ENCODE assay signal across 23 cellular contexts in the genomic region with DNA sequence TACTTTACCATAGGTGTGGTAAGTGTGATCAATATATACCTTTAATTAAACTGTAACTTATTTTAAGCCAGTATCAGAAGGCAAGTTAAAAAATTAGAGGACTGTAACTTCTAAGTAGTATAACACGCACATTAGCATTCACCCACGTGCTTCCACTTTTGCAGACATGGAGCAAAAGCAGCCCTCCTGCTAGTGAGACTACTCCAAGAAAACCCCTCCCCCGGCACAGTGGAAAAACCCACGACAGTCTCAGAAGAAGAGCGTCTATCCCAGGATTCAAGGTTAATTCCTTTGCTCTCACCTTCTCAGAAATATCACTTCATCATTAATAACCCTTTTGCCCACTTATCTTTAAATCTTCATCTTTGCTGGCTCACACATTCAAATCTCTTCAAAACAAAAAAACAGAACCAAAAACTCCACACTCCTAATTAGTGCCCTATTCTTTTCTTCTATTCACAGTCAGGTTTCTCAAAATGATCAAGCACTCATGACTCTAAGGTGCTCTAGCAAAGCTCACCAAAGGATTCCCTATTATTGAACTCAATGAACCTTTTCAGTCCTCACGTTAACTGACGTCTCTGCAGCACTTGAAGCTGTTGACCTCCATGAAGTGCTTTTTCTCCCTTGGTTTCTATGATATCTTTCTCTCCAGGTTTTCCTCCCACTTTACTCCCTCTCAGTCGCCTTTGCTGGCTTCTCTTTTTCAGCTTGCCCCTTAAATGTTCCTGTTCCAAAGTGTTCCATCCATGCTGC.
DNase-seq lines count a peak whose midpoint lies in the region; ATAC-seq and TF ChIP-seq lines count a peak whose summit lies in the region.
"Had no signal": no experiment of that assay in that cellular context is flagged by ENCODE, and none has a peak within 500 bp of the region (broad histone marks: within the 10 kb centered on the region; RNA-seq: fewer than 3 reads in every experiment).

No MANE protein-coding gene starts in this region.

- POLR2A ChIA-PET in WTC11 (lab: Charles Lee), result no interaction called here

- TF ChIP-seq CTCF in WTC11 (IDR thresholded peaks at IDR 0.05) (no peak), lower lobe of right lung (IDR thresholded peaks at IDR 0.05) (no peak)

- H3K4me3 Mint-ChIP-seq in WTC11, result no peak overlapping the region
- no peak overlapping the region for H3K4me3 Mint-ChIP-seq in activated T-helper 17 cell treated with anti-CD3 and anti-CD28 coated beads, Interleukin-2, amount 50 U/mL, for 72 hours
- H3K4me3 Mint-ChIP-seq: CD4-positive, CD25-positive, alpha-beta regulatory T cell; T-cell had no signal

- H3K9me3 ChIP-seq in lower lobe of right lung, result no peaks in the 10 kb centered on the region
- H3K9me3 ChIP-seq: BLaER1, SJSA1 had no signal

- peak overlapping the region; percentile 7 for H3K27ac Mint-ChIP-seq in WTC11
- no peak overlapping the region for H3K27ac Mint-ChIP-seq in activated T-helper 17 cell treated with anti-CD3 and anti-CD28 coated beads, Interleukin-2, amount 50 U/mL, for 72 hours
- H3K27ac Mint-ChIP-seq: CD4-positive, CD25-positive, alpha-beta regulatory T cell; T-cell had no signal

- intact Hi-C loops in lower lobe of right lung (cut with DNase I), result no loop called here

- ATAC-seq in WTC11 (no peak), lower lobe of right lung (no peak)
- no peak for ATAC-seq in activated T-helper 17 cell treated with anti-CD3 and anti-CD28 coated beads, Interleukin-2, amount 50 U/mL, for 72 hours (replicated peaks)
- ATAC-seq: HepG2, T-cell had no signal

- H3K9me3 Mint-ChIP-seq in WTC11, result no peaks in the 10 kb centered on the region
- no peaks in the 10 kb centered on the region for H3K9me3 Mint-ChIP-seq in activated T-helper 17 cell treated with anti-CD3 and anti-CD28 coated beads, Interleukin-2, amount 50 U/mL, for 72 hours
- H3K9me3 Mint-ChIP-seq: T-cell had no signal

- DNase-seq in NCI-H1417 (lab: John Stamatoyannopoulos, UW) (peak in 2 of 3 experiments; percentile 21 to 69), NCI-H1417 treated with DMSO at 0.1 percent for 48 hours (lab: John Stamatoyannopoulos, UW) (no peak), DMS79 treated with DMSO at 0.1 percent for 48 hours (lab: John Stamatoyannopoulos, UW) (peak; percentile 51), NCI-H2029 treated with DMSO at 0.1 percent for 48 hours (lab: John Stamatoyannopoulos, UW) (peak; percentile 37), WTC11 (ENCODE audit: low spot score) (no peak), lower lobe of right lung (no peak)
- DNase-seq in activated CD4-positive, alpha-beta T cell treated with anti-CD3 and anti-CD28 coated beads for 48 hours, result no peak
- DNase-seq: CD4-positive, CD25-positive, alpha-beta regulatory T cell; DND-41; H7; Karpas-422; NCI-H1105 treated with DMSO at 0.1 percent for 48 hours; NCI-H1694; NCI-H524 treated with DMSO at 0.1 percent for 48 hours; NCI-H774; PC-9; Right ventricle myocardium superior; RPMI8226; T-cell had no signal

- H3K27ac ChIP-seq in lower lobe of right lung, result no peak overlapping the region
- H3K27ac ChIP-seq: BLaER1, PC-9, SJSA1 had no signal

- H3K36me3 Mint-ChIP-seq in WTC11, result no peaks in the 10 kb centered on the region
- no peaks in the 10 kb centered on the region for H3K36me3 Mint-ChIP-seq in activated T-helper 17 cell treated with anti-CD3 and anti-CD28 coated beads, Interleukin-2, amount 50 U/mL, for 72 hours (ENCODE audit: low read depth)

- H3K27me3 ChIP-seq in lower lobe of right lung (ENCODE audit: low read depth), result no peaks in the 10 kb centered on the region
- H3K27me3 ChIP-seq: BLaER1, SJSA1 had no signal

- H3K4me1 Mint-ChIP-seq in WTC11, result peaks cover 25% of the 10 kb centered on the region
- H3K4me1 Mint-ChIP-seq in activated T-helper 17 cell treated with anti-CD3 and anti-CD28 coated beads, Interleukin-2, amount 50 U/mL, for 72 hours, result no peaks in the 10 kb centered on the region

- no peaks in the 10 kb centered on the region for H3K4me1 ChIP-seq in lower lobe of right lung
- H3K4me1 ChIP-seq: BLaER1 had no signal

- H3K4me3 ChIP-seq in lower lobe of right lung, result no peak overlapping the region
- H3K4me3 ChIP-seq: BLaER1, PC-9, SJSA1 had no signal

- no peaks in the 10 kb centered on the region for H3K36me3 ChIP-seq in lower lobe of right lung
- H3K36me3 ChIP-seq: BLaER1, SJSA1 had no signal

- CTCF ChIA-PET in WTC11 (lab: Charles Lee), result no interaction called here

- H3K27me3 Mint-ChIP-seq in WTC11 (ENCODE audit: low read depth), result no peaks in the 10 kb centered on the region
- H3K27me3 Mint-ChIP-seq in activated T-helper 17 cell treated with anti-CD3 and anti-CD28 coated beads, Interleukin-2, amount 50 U/mL, for 72 hours, result no peaks in the 10 kb centered on the region
- H3K27me3 Mint-ChIP-seq: CD4-positive, CD25-positive, alpha-beta regulatory T cell; T-cell had no signal

TF ChIP-seq in WTC11, 78 proteins besides CTCF, POLR2A, EP300 and RAD21:
- TF ChIP-seq, protein P1, sequence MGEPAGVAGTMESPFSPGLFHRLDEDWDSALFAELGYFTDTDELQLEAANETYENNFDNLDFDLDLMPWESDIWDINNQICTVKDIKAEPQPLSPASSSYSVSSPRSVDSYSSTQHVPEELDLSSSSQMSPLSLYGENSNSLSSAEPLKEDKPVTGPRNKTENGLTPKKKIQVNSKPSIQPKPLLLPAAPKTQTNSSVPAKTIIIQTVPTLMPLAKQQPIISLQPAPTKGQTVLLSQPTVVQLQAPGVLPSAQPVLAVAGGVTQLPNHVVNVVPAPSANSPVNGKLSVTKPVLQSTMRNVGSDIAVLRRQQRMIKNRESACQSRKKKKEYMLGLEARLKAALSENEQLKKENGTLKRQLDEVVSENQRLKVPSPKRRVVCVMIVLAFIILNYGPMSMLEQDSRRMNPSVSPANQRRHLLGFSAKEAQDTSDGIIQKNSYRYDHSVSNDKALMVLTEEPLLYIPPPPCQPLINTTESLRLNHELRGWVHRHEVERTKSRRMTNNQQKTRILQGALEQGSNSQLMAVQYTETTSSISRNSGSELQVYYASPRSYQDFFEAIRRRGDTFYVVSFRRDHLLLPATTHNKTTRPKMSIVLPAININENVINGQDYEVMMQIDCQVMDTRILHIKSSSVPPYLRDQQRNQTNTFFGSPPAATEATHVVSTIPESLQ (CRISPR knock-in tag; IDR thresholded peaks at IDR 0.05), result no peak

Comparison
In these comparisons a context has a peak if more than half of its experiments do, and no peak if none do; other contexts are left out.
1. DNase-seq: peak in NCI-H1417 (2 of 3), DMS79 treated with DMSO at 0.1 percent for 48 hours (single experiment) and NCI-H2029 treated with DMSO at 0.1 percent for 48 hours (single experiment); none in NCI-H1417 treated with DMSO at 0.1 percent for 48 hours (single experiment), WTC11 (single experiment), lower lobe of right lung (single experiment) and activated CD4-positive, alpha-beta T cell treated with anti-CD3 and anti-CD28 coated beads for 48 hours (single experiment).